In the genomic region with DNA sequence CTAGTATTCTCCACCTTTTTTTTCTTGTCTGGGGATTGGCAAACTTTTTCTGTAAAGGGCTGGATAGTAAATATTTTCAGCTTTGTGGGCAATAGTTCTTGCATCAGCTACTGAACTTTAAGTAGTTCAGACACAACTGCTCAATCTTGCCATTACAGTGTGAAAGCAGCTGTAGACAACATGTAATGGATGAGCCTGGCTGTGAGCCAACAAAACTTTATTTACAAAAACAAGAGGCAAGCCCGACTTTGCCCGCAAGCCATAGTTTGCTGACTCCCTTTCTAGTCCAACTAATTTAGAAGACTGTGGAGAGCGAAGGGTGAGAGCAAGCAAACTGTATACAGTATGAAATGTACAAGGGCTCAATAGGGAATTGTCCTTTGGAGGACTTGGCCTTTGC, we compare ENCODE assay signal across 1 cellular context.
A peak's percentile ranks its signal among the peaks of the same experiment; 100 is the strongest.
TF ChIP-seq lines count a peak whose summit lies in the region.

No MANE protein-coding gene starts in this region.

TF ChIP-seq in HepG2, 621 proteins besides CTCF, POLR2A, EP300 and RAD21:
- TF ChIP-seq ZBTB40 (IDR thresholded peaks at IDR 0.05) (no peak), ZBTB40 (CRISPR knock-in tag; IDR thresholded peaks at IDR 0.05) (peak; percentile 73; the same call in 1 of the 2 replicates), ZNF724P (CRISPR knock-in tag; IDR thresholded peaks at IDR 0.05; ENCODE audit: borderline replicate concordance) (no peak)
TF ChIP-seq in HepG2: peak in this region for 1.
